In the genomic region with DNA sequence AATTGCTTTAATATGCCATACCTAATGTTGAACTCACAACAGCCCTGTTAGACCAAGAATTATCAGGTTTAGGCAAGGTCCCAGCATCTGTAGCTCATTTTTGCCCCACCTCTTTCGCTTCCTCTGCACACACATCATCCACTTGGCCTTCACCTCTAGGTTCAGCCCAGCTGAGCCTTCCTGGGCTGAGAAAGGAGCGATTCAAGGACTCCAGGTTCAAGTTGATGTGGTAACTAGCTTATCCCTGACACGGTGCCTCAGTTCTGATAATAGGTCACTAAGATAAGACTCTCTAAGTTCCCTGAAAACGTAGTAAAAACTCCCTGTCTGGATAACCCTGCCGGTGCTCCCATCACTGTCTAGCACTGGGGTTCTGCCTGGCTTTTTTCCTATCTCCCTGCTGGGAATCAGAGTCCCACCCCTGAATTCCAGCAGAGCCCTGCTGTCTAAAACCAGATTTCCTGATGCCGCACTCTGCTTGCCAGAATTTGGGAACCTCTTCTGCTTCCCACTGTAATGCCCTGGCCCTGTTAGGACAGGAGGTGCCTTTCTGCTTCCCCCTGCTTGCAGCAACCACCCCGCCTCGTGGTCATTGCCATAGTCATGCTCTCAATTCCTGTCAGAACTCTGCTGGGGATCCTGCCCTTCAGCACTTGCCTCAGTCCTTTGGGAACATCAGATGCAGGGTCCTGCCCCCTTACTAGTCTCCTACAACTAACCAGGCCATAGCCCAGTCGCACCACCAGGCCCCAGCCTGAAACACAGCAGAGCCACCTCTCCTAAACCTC, we compare ENCODE assay signal across 23 cellular contexts. TPM values are rescaled to one million over a fixed set of nuclear protein-coding genes. Genes with fewer than 3 reads are reported as not detected.
DNase-seq lines count a peak whose midpoint lies in the region; ATAC-seq and TF ChIP-seq lines count a peak whose summit lies in the region.
"Had no signal": no experiment of that assay in that cellular context is flagged by ENCODE, and none has a peak within 500 bp of the region (broad histone marks: within the 10 kb centered on the region; RNA-seq: fewer than 3 reads in every experiment).

No MANE protein-coding gene starts in this region.

- H3K27ac Mint-ChIP-seq in endothelial cell (ENCODE audit: unreplicated experiment), result no peak overlapping the region
- H3K27ac Mint-ChIP-seq: activated T-helper 1 cell treated with anti-CD3 and anti-CD28 coated beads, Interleukin-12 subunit alpha, Interleukin-12 subunit beta, Interleukin-2, Interleukin-4 antibody, amounts not matched to agents 30 ng/mL and 10 ng/mL and 1 ng/mL, durations not matched to agents 14 hours and 24 hours and 36 hours; natural killer cell had no signal

- H3K27me3 ChIP-seq in ovary (no peaks in the 10 kb centered on the region), prostate gland (replicated peaks; ENCODE audit: insufficient read depth) (no peaks in the 10 kb centered on the region)
- H3K27me3 ChIP-seq: ascending aorta, BE2C, Peyer's patch had no signal

- H3K4me1 ChIP-seq in ovary (ENCODE audit: insufficient read depth) (peaks cover 9% of the 10 kb centered on the region), prostate gland (replicated peaks) (no peaks in the 10 kb centered on the region)
- H3K4me1 ChIP-seq: BE2C, Peyer's patch had no signal

- intact Hi-C loops in ovary (cut with DNase I) (no loop called here), prostate gland (cut with DNase I) (no loop called here)

- no peaks in the 10 kb centered on the region for H3K4me1 Mint-ChIP-seq in endothelial cell (ENCODE audit: unreplicated experiment)
- H3K4me1 Mint-ChIP-seq: natural killer cell had no signal

- no peaks in the 10 kb centered on the region for H3K36me3 Mint-ChIP-seq in endothelial cell (ENCODE audit: low read depth, unreplicated experiment)
- H3K36me3 Mint-ChIP-seq: natural killer cell had no signal

- TF ChIP-seq POLR2A in ovary (IDR thresholded peaks at IDR 0.05), result no peak
- TF ChIP-seq POLR2A in prostate gland (IDR thresholded peaks at IDR 0.05), result no peak

- no peak for TF ChIP-seq EP300 in ovary (IDR thresholded peaks at IDR 0.05)

- H3K27ac ChIP-seq in C4-2B, result peak overlapping the region; percentile 35
- peak overlapping the region; percentile 22 for H3K27ac ChIP-seq in RWPE1
- H3K27ac ChIP-seq in ovary, result peak overlapping the region in 1 of 2 donors; percentile 23
- no peak overlapping the region for H3K27ac ChIP-seq in prostate gland
- H3K27ac ChIP-seq: Peyer's patch, SK-N-MC had no signal

- 28 to 47% (median 41%) methylated on average over 9 of the region's 9 CpGs for WGBS in ovary, 3 donors
- WGBS in prostate gland, result 89% methylated on average over 9 of the region's 9 CpGs

- no peaks in the 10 kb centered on the region for H3K36me3 ChIP-seq in ovary
- H3K36me3 ChIP-seq in prostate gland, result no peaks in the 10 kb centered on the region
- H3K36me3 ChIP-seq: ascending aorta, BE2C, Peyer's patch had no signal

- H3K27me3 Mint-ChIP-seq in endothelial cell (ENCODE audit: unreplicated experiment), result peaks cover 3% of the 10 kb centered on the region

- H3K4me3 Mint-ChIP-seq in endothelial cell (ENCODE audit: unreplicated experiment), result no peak overlapping the region
- H3K4me3 Mint-ChIP-seq: activated T-helper 1 cell treated with anti-CD3 and anti-CD28 coated beads, Interleukin-12 subunit alpha, Interleukin-12 subunit beta, Interleukin-2, Interleukin-4 antibody, amounts not matched to agents 30 ng/mL and 10 ng/mL and 1 ng/mL, durations not matched to agents 14 hours and 24 hours and 36 hours; natural killer cell had no signal

- CTCF ChIA-PET in RWPE1 (lab: Yijun Ruan, JAX), result no interaction called here

- TF ChIP-seq CTCF in C4-2B (conservative IDR thresholded peaks at IDR 0.05) (no peak), RWPE1 (conservative IDR thresholded peaks at IDR 0.05; ENCODE audit: low read depth) (no peak), fibroblast of the aortic adventitia (IDR thresholded peaks at IDR 0.05; ENCODE audit: insufficient read depth, low read length) (no peak), ovary (IDR thresholded peaks at IDR 0.05) (no peak), endothelial cell (IDR thresholded peaks at IDR 0.05; ENCODE audit: unreplicated experiment) (no peak), prostate gland (IDR thresholded peaks at IDR 0.05) (no peak)

- no peaks in the 10 kb centered on the region for H3K9me3 ChIP-seq in ovary
- no peaks in the 10 kb centered on the region for H3K9me3 ChIP-seq in prostate gland
- H3K9me3 ChIP-seq: ascending aorta, BE2C, Peyer's patch had no signal

- H3K4me3 ChIP-seq in fibroblast of the aortic adventitia (ENCODE audit: low read depth, low read length) (no peak overlapping the region), ovary (no peak overlapping the region), prostate gland (no peak overlapping the region)
- H3K4me3 ChIP-seq: ascending aorta, Peyer's patch, SK-N-MC, skin epidermis had no signal

- DNase-seq in RWPE1 (ENCODE audit: low spot score) (no peak), fibroblast of the aortic adventitia (ENCODE audit: low read depth) (peak; percentile 78), ovary (peak in 4 of 5 donors; percentile 29 to 45 (median 33)), NCI-H82 (lab: John Stamatoyannopoulos, UW) (no peak), endothelial cell (ENCODE audit: low spot score) (no peak), prostate gland (ENCODE audit: low spot score) (no peak)
- DNase-seq: activated CD4-positive, alpha-beta T cell treated with anti-CD3 and anti-CD28 coated beads, Interleukin-2, amount 50 U/mL, for 1 hour; activated naive CD4-positive, alpha-beta T cell treated with anti-CD3 and anti-CD28 coated beads, Interleukin-2, amount 50 U/mL, for 16 hours; BE2C; central memory CD4-positive, alpha-beta T cell; GDM1; GOT3; midbrain; natural killer cell; NCI-H1436 treated with DMSO at 0.1 percent for 48 hours; Peyer's patch had no signal

- POLR2A ChIA-PET in RWPE1 (lab: Yijun Ruan, JAX; ENCODE audit: low non-redundant PET), result no interaction called here

- H3K9me3 Mint-ChIP-seq in endothelial cell (ENCODE audit: unreplicated experiment), result no peaks in the 10 kb centered on the region
- H3K9me3 Mint-ChIP-seq: activated T-helper 1 cell treated with anti-CD3 and anti-CD28 coated beads, Interleukin-12 subunit alpha, Interleukin-12 subunit beta, Interleukin-2, Interleukin-4 antibody, amounts not matched to agents 30 ng/mL and 10 ng/mL and 1 ng/mL, durations not matched to agents 14 hours and 24 hours and 36 hours; natural killer cell had no signal

- ATAC-seq in HG02938 (IDR thresholded peaks at IDR 0.05; ENCODE audit: unreplicated experiment), result no peak

RNA-seq across cellular contexts. Expression of gene ALDH8A1, which starts 47.6 kb away (rescaled TPM):
- total RNA-seq in fibroblast of the aortic adventitia (ENCODE audit: low replicate concordance) (0.09 and 0.16 TPM in 2 replicates), ovary (1 to 10 TPM in 1 of 7 donors, under 1 TPM in 6; 0.51 to 1.3 (median 0.80) TPM), endothelial cell (ENCODE audit: unreplicated experiment) (0.15 TPM), prostate gland (1 to 10 TPM in 1 of 2 donors, not detected in 1; 7.6 TPM)
- polyA plus RNA-seq in ovary, result 1 to 10 TPM in 1 of 2 donors, under 1 TPM in 1; 0.21 to 5.4 TPM
- total RNA-seq: ascending aorta, NCI-H460 had no signal

Comparison
In these comparisons a context has a peak if more than half of its experiments do, and no peak if none do; other contexts are left out.
1. H3K27ac ChIP-seq: peak in C4-2B (single experiment) and RWPE1 (single experiment); none in prostate gland (0 of 2).
2. DNase-seq: peak in fibroblast of the aortic adventitia (single experiment) and ovary (4 of 5); none in RWPE1 (single experiment), NCI-H82 (single experiment), endothelial cell (single experiment) and prostate gland (single experiment).